32 cellular contexts compared by ENCODE assay signal in the genomic region with DNA sequence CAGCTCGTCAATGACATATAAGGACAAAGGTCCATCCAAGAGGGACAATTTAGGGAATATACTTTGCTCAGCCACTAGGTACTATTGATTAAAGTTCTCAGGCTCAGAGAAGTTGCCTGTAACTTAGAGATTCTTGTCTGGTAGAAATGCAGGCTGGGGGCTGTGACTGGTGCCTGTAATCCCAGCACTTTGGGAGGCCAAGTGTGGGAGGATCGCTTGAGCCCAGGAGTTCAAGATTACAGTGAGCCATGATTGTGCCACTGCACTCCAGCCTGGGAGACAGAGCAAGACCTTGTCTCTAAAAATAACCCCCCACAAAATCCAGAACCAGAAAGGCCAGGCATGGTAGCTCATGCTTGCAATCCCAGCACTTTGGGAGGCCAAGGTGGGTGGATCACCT.
"Had no signal": no experiment of that assay in that cellular context is flagged by ENCODE, and none has a peak within 500 bp of the region (broad histone marks: within the 10 kb centered on the region; RNA-seq: fewer than 3 reads in every experiment).

No MANE protein-coding gene starts in this region.

- H3K4me1 ChIP-seq: esophagus muscularis mucosa, gastroesophageal sphincter had no signal

- DNase-seq: activated B cell treated with CpG ODN at 0.5 μM for 24 hours; activated CD4-positive, alpha-beta T cell treated with anti-CD3 and anti-CD28 coated beads for 48 hours; activated CD4-positive, alpha-beta T cell treated with anti-CD3 and anti-CD28 coated beads, Interleukin-2, amount 50 U/mL, for 1 hour; activated CD4-positive, alpha-beta T cell treated with anti-CD3 and anti-CD28 coated beads, Interleukin-2, amount 50 U/mL, for 48 hours; activated CD8-positive, alpha-beta memory T cell treated with anti-CD3 and anti-CD28 coated beads for 24 hours; activated CD8-positive, alpha-beta T cell treated with anti-CD3 and anti-CD28 coated beads for 36 hours; activated effector memory CD4-positive, alpha-beta T cell treated with Interleukin-2 at 50 U/mL for 16 hours; activated gamma-delta T cell treated with Interleukin-2 at 50 U/mL for 16 hours; activated naive CD4-positive, alpha-beta T cell treated with anti-CD3 and anti-CD28 coated beads, Interleukin-2, amount 50 U/mL, for 16 hours; activated naive CD4-positive, alpha-beta T cell treated with Interleukin-2 at 50 U/mL for 16 hours; activated T-cell treated with anti-CD3 and anti-CD28 coated beads, Interleukin-2, amount 50 U/mL, for 4 hours; amniotic stem cell; anterior cingulate cortex; brain microvascular endothelial cell; cortex of kidney; dermis blood vessel endothelial cell; effector CD4-positive, alpha-beta T cell; effector memory CD8-positive, alpha-beta T cell; erythroblast; foreskin melanocyte; T1000; WERI-Rb-1 had no signal

- H3K27ac ChIP-seq: brain microvascular endothelial cell, esophagus muscularis mucosa, gastroesophageal sphincter, WERI-Rb-1 had no signal

- H3K36me3 ChIP-seq: brain microvascular endothelial cell, esophagus muscularis mucosa, gastroesophageal sphincter, WERI-Rb-1 had no signal

- H3K27ac Mint-ChIP-seq: activated B cell treated with CpG ODN at 0.5 μM for 24 hours; activated CD8-positive, alpha-beta T cell treated with anti-CD3 and anti-CD28 coated beads for 36 hours; activated naive CD8-positive, alpha-beta T cell; activated T-helper 17 cell treated with anti-CD3 and anti-CD28 coated beads, Interleukin-2, amount 50 U/mL, for 72 hours; effector memory CD8-positive, alpha-beta T cell; T-helper 1 cell treated with Interleukin-12 subunit alpha and Interleukin-12 subunit beta and Interleukin-4 antibody, amounts not matched to agents 30 μg/mL and 1 μg/mL, for 36 hours; T-helper 2 cell treated with Interferon-gamma antibody and Interleukin-4, amounts not matched to agents 5 μg/mL and 100 μg/mL, for 36 hours had no signal

- H3K9me3 ChIP-seq: esophagus muscularis mucosa, gastroesophageal sphincter had no signal

- H3K4me3 Mint-ChIP-seq: activated B cell treated with CpG ODN at 0.5 μM for 24 hours; activated CD8-positive, alpha-beta T cell treated with anti-CD3 and anti-CD28 coated beads for 36 hours; activated naive CD8-positive, alpha-beta T cell; activated T-cell treated with anti-CD3 and anti-CD28 coated beads, Interleukin-2, amount 50 U/mL, for 4 hours; activated T-helper 17 cell treated with anti-CD3 and anti-CD28 coated beads, Interleukin-2, amount 50 U/mL, for 72 hours; central memory CD8-positive, alpha-beta T cell; effector memory CD8-positive, alpha-beta T cell; T-helper 1 cell treated with Interleukin-12 subunit alpha and Interleukin-12 subunit beta and Interleukin-4 antibody, amounts not matched to agents 30 μg/mL and 1 μg/mL, for 36 hours; T-helper 2 cell treated with Interferon-gamma antibody and Interleukin-4, amounts not matched to agents 5 μg/mL and 100 μg/mL, for 36 hours had no signal

- H3K27me3 ChIP-seq: brain microvascular endothelial cell, esophagus muscularis mucosa, gastroesophageal sphincter had no signal

- H3K4me3 ChIP-seq: esophagus muscularis mucosa, gastroesophageal sphincter had no signal

- H3K4me1 Mint-ChIP-seq: activated B cell treated with CpG ODN at 0.5 μM for 24 hours; activated T-helper 17 cell treated with anti-CD3 and anti-CD28 coated beads, Interleukin-2, amount 50 U/mL, for 72 hours; central memory CD8-positive, alpha-beta T cell had no signal

- H3K9me3 Mint-ChIP-seq: activated B cell treated with CpG ODN at 0.5 μM for 24 hours; activated CD8-positive, alpha-beta T cell treated with anti-CD3 and anti-CD28 coated beads for 36 hours; activated T-cell treated with anti-CD3 and anti-CD28 coated beads, Interleukin-2, amount 50 U/mL, for 4 hours; activated T-helper 17 cell treated with anti-CD3 and anti-CD28 coated beads, Interleukin-2, amount 50 U/mL, for 72 hours; central memory CD8-positive, alpha-beta T cell; effector memory CD8-positive, alpha-beta T cell; T-helper 1 cell treated with Interleukin-12 subunit alpha and Interleukin-12 subunit beta and Interleukin-4 antibody, amounts not matched to agents 30 μg/mL and 1 μg/mL, for 36 hours; T-helper 2 cell treated with Interferon-gamma antibody and Interleukin-4, amounts not matched to agents 5 μg/mL and 100 μg/mL, for 36 hours had no signal

- H3K36me3 Mint-ChIP-seq: activated naive CD8-positive, alpha-beta T cell had no signal

- H3K27me3 Mint-ChIP-seq: activated B cell treated with CpG ODN at 0.5 μM for 24 hours had no signal

- FAIRE-seq: astrocyte, bronchial epithelial cell had no signal

- ATAC-seq: activated CD4-positive, CD25-positive, alpha-beta regulatory T cell treated with anti-CD3 and anti-CD28 coated beads, Interleukin-2, amount 50 U/mL, for 24 hours; activated CD8-positive, alpha-beta T cell treated with anti-CD3 and anti-CD28 coated beads for 36 hours; activated T-cell treated with anti-CD3 and anti-CD28 coated beads, Interleukin-2, amount 50 U/mL, for 4 hours; activated T-helper 17 cell treated with anti-CD3 and anti-CD28 coated beads, Interleukin-2, amount 50 U/mL, for 72 hours; effector memory CD8-positive, alpha-beta T cell; gastroesophageal sphincter had no signal
